In genomic region chr16:73093146-73094144, GRCh38 we compare ENCODE assay signal across 16 cellular contexts. TPM values are rescaled to one million over a fixed set of nuclear protein-coding genes. Genes with fewer than 3 reads are reported as not detected.
DNase-seq lines count a peak whose midpoint lies in the region; ATAC-seq and TF ChIP-seq lines count a peak whose summit lies in the region.
"Had no signal": no experiment of that assay in that cellular context is flagged by ENCODE, and none has a peak within 500 bp of the region (broad histone marks: within the 10 kb centered on the region; RNA-seq: fewer than 3 reads in every experiment).

No MANE protein-coding gene starts in this region.

- peak in 6 of 8 donors; percentile 33 to 82 (median 64) for ATAC-seq in heart right ventricle
- peak; percentile 32 for ATAC-seq in mucosa of descending colon
- no peak for ATAC-seq in HG03521 (IDR thresholded peaks at IDR 0.05; ENCODE audit: unreplicated experiment)
- no peak for ATAC-seq in T-helper 17 cell
- ATAC-seq: natural killer cell treated with Interleukin-12 subunit alpha and Interleukin-12 subunit beta and Interleukin-15 and Interleukin-18, amount 100 ng/mL, for 72 hours; sciatic nerve; stimulated activated effector memory CD8-positive, alpha-beta T cell treated with anti-CD3 and anti-CD28 coated beads, Interleukin-12 subunit alpha, Interleukin-12 subunit beta, amount 100 ng/mL, for 72 hours had no signal

- H3K36me3 ChIP-seq in heart right ventricle (no peaks in the 10 kb centered on the region), right atrium auricular region (no peaks in the 10 kb centered on the region), mucosa of descending colon (ENCODE audit: low read depth) (no peaks in the 10 kb centered on the region)

- peaks cover 0 to 25% (median 17%) of the 10 kb centered on the region in 9 donors for H3K4me1 ChIP-seq in heart right ventricle
- H3K4me1 ChIP-seq in right atrium auricular region = no peaks in the 10 kb centered on the region
- H3K4me1 ChIP-seq in mucosa of descending colon (ENCODE audit: low read depth) = no peaks in the 10 kb centered on the region

- H3K36me3 Mint-ChIP-seq in T-helper 17 cell (ENCODE audit: low read depth) (no peaks in the 10 kb centered on the region), HFFc6 (ENCODE audit: low read depth) (no peaks in the 10 kb centered on the region)
- H3K36me3 Mint-ChIP-seq: natural killer cell treated with Interleukin-12 subunit alpha and Interleukin-12 subunit beta and Interleukin-15 and Interleukin-18, amount 100 ng/mL, for 72 hours; stimulated activated effector memory CD8-positive, alpha-beta T cell treated with anti-CD3 and anti-CD28 coated beads, Interleukin-12 subunit alpha, Interleukin-12 subunit beta, amount 100 ng/mL, for 72 hours had no signal

- H3K9me3 ChIP-seq in heart right ventricle = no peaks in the 10 kb centered on the region
- H3K9me3 ChIP-seq in right atrium auricular region = no peaks in the 10 kb centered on the region
- no peaks in the 10 kb centered on the region for H3K9me3 ChIP-seq in mucosa of descending colon
- no peaks in the 10 kb centered on the region for H3K9me3 ChIP-seq in T-helper 17 cell (ENCODE audit: control insufficient read depth, low read length, poor library complexity, severe bottlenecking)

- TF ChIP-seq CTCF in heart right ventricle (IDR thresholded peaks at IDR 0.05) (no peak), right atrium auricular region (IDR thresholded peaks at IDR 0.05) (no peak), mucosa of descending colon (IDR thresholded peaks at IDR 0.05) (no peak), HFFc6 (IDR thresholded peaks at IDR 0.05) (no peak)

- H3K4me1 Mint-ChIP-seq in T-helper 17 cell = peaks cover 2% of the 10 kb centered on the region
- H3K4me1 Mint-ChIP-seq in HFFc6 (ENCODE audit: low read depth) = no peaks in the 10 kb centered on the region
- H3K4me1 Mint-ChIP-seq: stimulated activated effector memory CD8-positive, alpha-beta T cell treated with anti-CD3 and anti-CD28 coated beads, Interleukin-12 subunit alpha, Interleukin-12 subunit beta, amount 100 ng/mL, for 72 hours had no signal

- no peak overlapping the region for H3K4me3 Mint-ChIP-seq in T-helper 17 cell
- H3K4me3 Mint-ChIP-seq in HFFc6 = no peak overlapping the region
- H3K4me3 Mint-ChIP-seq: brain; natural killer cell treated with Interleukin-12 subunit alpha and Interleukin-12 subunit beta and Interleukin-15 and Interleukin-18, amount 100 ng/mL, for 72 hours; stimulated activated effector memory CD8-positive, alpha-beta T cell treated with anti-CD3 and anti-CD28 coated beads, Interleukin-12 subunit alpha, Interleukin-12 subunit beta, amount 100 ng/mL, for 72 hours had no signal

- H3K4me3 ChIP-seq in heart right ventricle = peak overlapping the region in 1 of 10 donors; percentile 15
- no peak overlapping the region for H3K4me3 ChIP-seq in right atrium auricular region
- no peak overlapping the region for H3K4me3 ChIP-seq in mucosa of descending colon

- WGBS in heart right ventricle, 2 donors = 58 to 65% methylated on average over 32 of the region's 32 CpGs

- peak overlapping the region in 7 of 10 donors; percentile 4 to 56 (median 43) for H3K27ac ChIP-seq in heart right ventricle
- H3K27ac ChIP-seq in right atrium auricular region = peak overlapping the region in 1 of 2 donors; percentile 12

- intact Hi-C loops in heart right ventricle (cut with DNase I) = no loop called here
- intact Hi-C loops in mucosa of descending colon (cut with DNase I, micrococcal nuclease) = no loop called here

- H3K27ac Mint-ChIP-seq in T-helper 17 cell (no peak overlapping the region), HFFc6 (no peak overlapping the region)
- H3K27ac Mint-ChIP-seq: natural killer cell treated with Interleukin-12 subunit alpha and Interleukin-12 subunit beta and Interleukin-15 and Interleukin-18, amount 100 ng/mL, for 72 hours; stimulated activated effector memory CD8-positive, alpha-beta T cell treated with anti-CD3 and anti-CD28 coated beads, Interleukin-12 subunit alpha, Interleukin-12 subunit beta, amount 100 ng/mL, for 72 hours had no signal

- no peaks in the 10 kb centered on the region for H3K9me3 Mint-ChIP-seq in HFFc6
- H3K9me3 Mint-ChIP-seq: natural killer cell treated with Interleukin-12 subunit alpha and Interleukin-12 subunit beta and Interleukin-15 and Interleukin-18, amount 100 ng/mL, for 72 hours; stimulated activated effector memory CD8-positive, alpha-beta T cell treated with anti-CD3 and anti-CD28 coated beads, Interleukin-12 subunit alpha, Interleukin-12 subunit beta, amount 100 ng/mL, for 72 hours had no signal

- no peaks in the 10 kb centered on the region for H3K27me3 ChIP-seq in heart right ventricle
- H3K27me3 ChIP-seq in right atrium auricular region = no peaks in the 10 kb centered on the region

- H3K27me3 Mint-ChIP-seq in T-helper 17 cell (no peaks in the 10 kb centered on the region), HFFc6 (ENCODE audit: insufficient read depth) (peaks cover 9% of the 10 kb centered on the region)
- H3K27me3 Mint-ChIP-seq: brain had no signal

- DNase-seq in heart right ventricle (peak in 1 of 2 donors; percentile 56), right atrium auricular region (ENCODE audit: low spot score) (no peak), dermis blood vessel endothelial cell (peak; percentile 80), mucosa of descending colon (no peak), T-helper 17 cell (no peak), HFFc6 (no peak), islet precursor cell (no peak)
- DNase-seq: activated CD8-positive, alpha-beta memory T cell treated with anti-CD3 and anti-CD28 coated beads for 24 hours; activated effector memory CD4-positive, alpha-beta T cell treated with anti-CD3 and anti-CD28 coated beads, Interleukin-2, amount 50 U/mL, for 16 hours; Calu3; NCI-H1105 had no signal

RNA-seq across cellular contexts. Expression of gene ZFHX3, which starts 45.5 kb away (rescaled TPM):
- total RNA-seq in heart right ventricle (10 to 100 TPM in 6 of 10 donors, 1 to 10 TPM in 4; 7.9 to 15.2 (median 11.7) TPM), right atrium auricular region (10 to 100 TPM in 1 of 2 donors, 1 to 10 TPM in 1; 9.2 to 18.9 TPM), dermis blood vessel endothelial cell (5.6 and 9.1 TPM in 2 replicates), mucosa of descending colon (10 to 100 TPM; 13.8 to 36.0 (median 15.5) TPM), T-helper 17 cell (1 to 10 TPM in 1 of 2 donors, under 1 TPM in 1; 0.94 to 2.2 TPM)
- 1 to 10 TPM; 1.6 to 4.0 TPM for polyA plus RNA-seq in heart right ventricle
- 10 to 100 TPM; 14.5 to 25.8 (median 15.8) TPM for total RNA-seq in HFFc6 (2021; fragmentation: NEBNext Ultra II Directional; extraction: Animal tissue kit (Norgen Biotek cat#: 25700))

Comparison
In these comparisons a context has a peak if more than half of its experiments do, and no peak if none do; other contexts are left out.
1. ATAC-seq: peak in heart right ventricle (6 of 8) and mucosa of descending colon (single experiment); none in HG03521 (single experiment) and T-helper 17 cell (single experiment).